In the genomic region with DNA sequence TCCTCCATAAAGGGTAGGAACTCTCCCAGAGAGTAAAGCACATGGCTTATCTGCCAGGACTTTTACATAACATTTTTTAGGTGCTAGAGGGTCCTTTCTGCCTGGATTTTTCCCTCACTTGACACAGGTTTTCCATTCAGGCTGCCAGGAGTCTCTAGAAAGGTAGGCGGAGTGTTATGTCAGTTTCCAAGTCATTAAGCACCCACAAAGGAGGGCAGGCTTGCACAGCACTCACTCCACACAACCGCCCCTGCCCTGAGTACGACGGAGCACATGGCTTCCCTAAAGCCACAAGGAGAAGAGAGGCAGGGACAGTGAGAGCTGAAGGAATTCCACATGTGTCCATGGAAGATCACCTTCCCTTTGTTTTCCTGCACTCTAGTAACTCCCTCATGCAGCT, we compare ENCODE assay signal across 9 cellular contexts. TPM values are rescaled to one million over a fixed set of nuclear protein-coding genes. Genes with fewer than 3 reads are reported as not detected.
A peak's percentile ranks its signal among the peaks of the same experiment; 100 is the strongest.
DNase-seq lines count a peak whose midpoint lies in the region; ATAC-seq and TF ChIP-seq lines count a peak whose summit lies in the region.
"Had no signal": no experiment of that assay in that cellular context is flagged by ENCODE, and none has a peak within 500 bp of the region (broad histone marks: within the 10 kb centered on the region; RNA-seq: fewer than 3 reads in every experiment).

No MANE protein-coding gene starts in this region.

- H3K36me3 ChIP-seq in HEK293 (ENCODE audit: control insufficient read depth in 2 of 2, insufficient read depth in 1 of 2, low read length in 2 of 2), result peaks cover 0 to 4% of the 10 kb centered on the region in 2 experiments; a peak in 2 of 3 replicates
- H3K36me3 ChIP-seq in heart right ventricle, result peaks cover 0 to 28% (median 0%) of the 10 kb centered on the region in 9 donors
- H3K36me3 ChIP-seq in sigmoid colon, result no peaks in the 10 kb centered on the region

- H3K27me3 ChIP-seq in heart right ventricle, result no peaks in the 10 kb centered on the region
- no peaks in the 10 kb centered on the region for H3K27me3 ChIP-seq in sigmoid colon

- TF ChIP-seq EP300 in sigmoid colon (IDR thresholded peaks at IDR 0.05), result peak in 1 of 4 donors; percentile 19

- POLR2A ChIA-PET in HEK293 (lab: Yijun Ruan, JAX), result no interaction called here

- peak; percentile 48 for DNase-seq in RPMI7951 (ENCODE audit: low read depth)
- DNase-seq in heart right ventricle, result no peak
- peak; percentile 66 for DNase-seq in sigmoid colon
- no peak for DNase-seq in T-helper 1 cell
- no peak for DNase-seq in activated CD8-positive, alpha-beta memory T cell treated with anti-CD3 and anti-CD28 coated beads, Interleukin-2, amount 50 U/mL, for 4 hours
- DNase-seq in ureter (ENCODE audit: low spot score), result no peak

- ATAC-seq in heart right ventricle, result peak in 5 of 8 donors; percentile 17 to 43 (median 24)
- no peak for ATAC-seq in GM21526 (IDR thresholded peaks at IDR 0.05; ENCODE audit: low FRiP score, unreplicated experiment)

- TF ChIP-seq CTCF in HEK293 (tag by site-specific recombination; IDR thresholded peaks at IDR 0.05) (no peak), heart right ventricle (IDR thresholded peaks at IDR 0.05) (no peak), sigmoid colon (IDR thresholded peaks at IDR 0.05) (no peak)

- intact Hi-C loops in heart right ventricle (cut with DNase I) (loop anchor here in 1 of 10 donors (10.0 kb wide), 1 partner anchor 55 kb away; a partner anchor contains a TSS), sigmoid colon (cut with DNase I) (loop anchor here (5.0 kb wide), 1 partner anchor 173 kb away; no protein-coding TSS in a partner anchor)

- WGBS in heart right ventricle, 2 donors, result 60 to 67% methylated on average over 4 of the region's 4 CpGs
- WGBS in sigmoid colon, 2 donors, result 73% methylated on average over 4 of the region's 4 CpGs

- TF ChIP-seq POLR2A in sigmoid colon (IDR thresholded peaks at IDR 0.05), result no peak

- no peaks in the 10 kb centered on the region for H3K9me3 ChIP-seq in HEK293 (ENCODE audit: control insufficient read depth, insufficient read depth, low read depth, low read length)
- no peaks in the 10 kb centered on the region for H3K9me3 ChIP-seq in heart right ventricle
- no peaks in the 10 kb centered on the region for H3K9me3 ChIP-seq in sigmoid colon

- H3K27ac ChIP-seq in HEK293 (ENCODE audit: extremely low read depth, low read depth, low read length) (no peak overlapping the region), heart right ventricle (peak overlapping the region; percentile 9 to 85 (median 53)), sigmoid colon (peak overlapping the region; percentile 85 to 98 (median 91))
- H3K27ac ChIP-seq: HL-60 had no signal

- H3K4me1 ChIP-seq in HEK293 (ENCODE audit: control insufficient read depth, insufficient read depth, low read length), result peaks cover 12% of the 10 kb centered on the region
- H3K4me1 ChIP-seq in heart right ventricle, result peaks cover 33 to 96% (median 92%) of the 10 kb centered on the region in 9 donors
- peaks cover 0 to 99% (median 96%) of the 10 kb centered on the region in 4 donors for H3K4me1 ChIP-seq in sigmoid colon

- CTCF ChIA-PET in HEK293 (lab: Yijun Ruan, JAX), result interaction anchor here (0.6 kb wide), 1 partner anchor 148 kb away, joined by 3 read pairs; no protein-coding TSS in a partner anchor

- H3K4me3 ChIP-seq in HEK293 (ENCODE audit: low read depth, low read length), result no peak overlapping the region
- H3K4me3 ChIP-seq in heart right ventricle, result no peak overlapping the region
- no peak overlapping the region for H3K4me3 ChIP-seq in sigmoid colon

TF ChIP-seq in HEK293, 187 proteins besides CTCF, POLR2A, EP300 and RAD21:
- TF ChIP-seq ZNF600 (tag by site-specific recombination; IDR thresholded peaks at IDR 0.05) (0 out of 2 replicates have a peak, but pooled peaks have one; percentile 9), PRDM1 (tag by site-specific recombination; IDR thresholded peaks at IDR 0.05) (peak; percentile 38; the same call in 1 of the 2 replicates), ZFHX2 (tag by site-specific recombination; conservative IDR thresholded peaks at IDR 0.05) (peak; percentile 93), ZNF560 (tag by site-specific recombination; IDR thresholded peaks at IDR 0.05; ENCODE audit: borderline replicate concordance) (no peak), EGR2 (tag by site-specific recombination; IDR thresholded peaks at IDR 0.05; ENCODE audit: low read depth) (peak; percentile 82), KLF1 (tag by site-specific recombination; IDR thresholded peaks at IDR 0.05) (peak; percentile 45; the same call in 1 of the 2 replicates), ZNF549 (tag by site-specific recombination; IDR thresholded peaks at IDR 0.05) (no peak)
- TF ChIP-seq, protein P1, sequence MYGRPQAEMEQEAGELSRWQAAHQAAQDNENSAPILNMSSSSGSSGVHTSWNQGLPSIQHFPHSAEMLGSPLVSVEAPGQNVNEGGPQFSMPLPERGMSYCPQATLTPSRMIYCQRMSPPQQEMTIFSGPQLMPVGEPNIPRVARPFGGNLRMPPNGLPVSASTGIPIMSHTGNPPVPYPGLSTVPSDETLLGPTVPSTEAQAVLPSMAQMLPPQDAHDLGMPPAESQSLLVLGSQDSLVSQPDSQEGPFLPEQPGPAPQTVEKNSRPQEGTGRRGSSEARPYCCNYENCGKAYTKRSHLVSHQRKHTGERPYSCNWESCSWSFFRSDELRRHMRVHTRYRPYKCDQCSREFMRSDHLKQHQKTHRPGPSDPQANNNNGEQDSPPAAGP (tag by site-specific recombination; IDR thresholded peaks at IDR 0.05), result 0 out of 2 replicates have a peak, but pooled peaks have one; percentile 24
- TF ChIP-seq, protein P2, sequence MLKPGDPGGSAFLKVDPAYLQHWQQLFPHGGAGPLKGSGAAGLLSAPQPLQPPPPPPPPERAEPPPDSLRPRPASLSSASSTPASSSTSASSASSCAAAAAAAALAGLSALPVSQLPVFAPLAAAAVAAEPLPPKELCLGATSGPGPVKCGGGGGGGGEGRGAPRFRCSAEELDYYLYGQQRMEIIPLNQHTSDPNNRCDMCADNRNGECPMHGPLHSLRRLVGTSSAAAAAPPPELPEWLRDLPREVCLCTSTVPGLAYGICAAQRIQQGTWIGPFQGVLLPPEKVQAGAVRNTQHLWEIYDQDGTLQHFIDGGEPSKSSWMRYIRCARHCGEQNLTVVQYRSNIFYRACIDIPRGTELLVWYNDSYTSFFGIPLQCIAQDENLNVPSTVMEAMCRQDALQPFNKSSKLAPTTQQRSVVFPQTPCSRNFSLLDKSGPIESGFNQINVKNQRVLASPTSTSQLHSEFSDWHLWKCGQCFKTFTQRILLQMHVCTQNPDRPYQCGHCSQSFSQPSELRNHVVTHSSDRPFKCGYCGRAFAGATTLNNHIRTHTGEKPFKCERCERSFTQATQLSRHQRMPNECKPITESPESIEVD (tag by site-specific recombination; IDR thresholded peaks at IDR 0.05), result 0 out of 2 replicates have a peak, but pooled peaks have one; percentile 24
- TF ChIP-seq, protein P3, sequence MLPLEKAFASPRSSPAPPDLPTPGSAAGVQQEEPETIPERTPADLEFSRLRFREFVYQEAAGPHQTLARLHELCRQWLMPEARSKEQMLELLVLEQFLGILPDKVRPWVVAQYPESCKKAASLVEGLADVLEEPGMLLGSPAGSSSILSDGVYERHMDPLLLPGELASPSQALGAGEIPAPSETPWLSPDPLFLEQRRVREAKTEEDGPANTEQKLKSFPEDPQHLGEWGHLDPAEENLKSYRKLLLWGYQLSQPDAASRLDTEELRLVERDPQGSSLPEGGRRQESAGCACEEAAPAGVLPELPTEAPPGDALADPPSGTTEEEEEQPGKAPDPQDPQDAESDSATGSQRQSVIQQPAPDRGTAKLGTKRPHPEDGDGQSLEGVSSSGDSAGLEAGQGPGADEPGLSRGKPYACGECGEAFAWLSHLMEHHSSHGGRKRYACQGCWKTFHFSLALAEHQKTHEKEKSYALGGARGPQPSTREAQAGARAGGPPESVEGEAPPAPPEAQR (tag by site-specific recombination; IDR thresholded peaks at IDR 0.05), result no peak
- TF ChIP-seq, protein P4, sequence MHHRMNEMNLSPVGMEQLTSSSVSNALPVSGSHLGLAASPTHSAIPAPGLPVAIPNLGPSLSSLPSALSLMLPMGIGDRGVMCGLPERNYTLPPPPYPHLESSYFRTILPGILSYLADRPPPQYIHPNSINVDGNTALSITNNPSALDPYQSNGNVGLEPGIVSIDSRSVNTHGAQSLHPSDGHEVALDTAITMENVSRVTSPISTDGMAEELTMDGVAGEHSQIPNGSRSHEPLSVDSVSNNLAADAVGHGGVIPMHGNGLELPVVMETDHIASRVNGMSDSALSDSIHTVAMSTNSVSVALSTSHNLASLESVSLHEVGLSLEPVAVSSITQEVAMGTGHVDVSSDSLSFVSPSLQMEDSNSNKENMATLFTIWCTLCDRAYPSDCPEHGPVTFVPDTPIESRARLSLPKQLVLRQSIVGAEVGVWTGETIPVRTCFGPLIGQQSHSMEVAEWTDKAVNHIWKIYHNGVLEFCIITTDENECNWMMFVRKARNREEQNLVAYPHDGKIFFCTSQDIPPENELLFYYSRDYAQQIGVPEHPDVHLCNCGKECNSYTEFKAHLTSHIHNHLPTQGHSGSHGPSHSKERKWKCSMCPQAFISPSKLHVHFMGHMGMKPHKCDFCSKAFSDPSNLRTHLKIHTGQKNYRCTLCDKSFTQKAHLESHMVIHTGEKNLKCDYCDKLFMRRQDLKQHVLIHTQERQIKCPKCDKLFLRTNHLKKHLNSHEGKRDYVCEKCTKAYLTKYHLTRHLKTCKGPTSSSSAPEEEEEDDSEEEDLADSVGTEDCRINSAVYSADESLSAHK (tag by site-specific recombination; IDR thresholded peaks at IDR 0.05), result peak; percentile 79; the same call in 1 of the 2 replicates
TF ChIP-seq in HEK293: peak in this region for 8.

RNA-seq across cellular contexts. Expression of a gene that starts 55.7 kb away (rescaled TPM):
- total RNA-seq in RPMI7951 (2014; rRNA removed; shearing (Covaris generic)), result 324 and 335 TPM in 2 replicates
- total RNA-seq in heart right ventricle, result 100 to 1,000 TPM; 207 to 307 (median 228) TPM
- 100 to 1,000 TPM; 158 to 236 TPM for polyA plus RNA-seq in heart right ventricle
- total RNA-seq in sigmoid colon, result 100 to 1,000 TPM; 128 to 214 (median 145) TPM
- polyA plus RNA-seq in sigmoid colon, result 100 to 1,000 TPM; 372 to 454 (median 393) TPM
- total RNA-seq in ureter, result 284 TPM

Comparison
In these comparisons a context has a peak if more than half of its experiments do, and no peak if none do; other contexts are left out.
1. DNase-seq: peak in RPMI7951 (single experiment) and sigmoid colon (single experiment); none in heart right ventricle (0 of 2), T-helper 1 cell (0 of 5), activated CD8-positive, alpha-beta memory T cell treated with anti-CD3 and anti-CD28 coated beads, Interleukin-2, amount 50 U/mL, for 4 hours (single experiment) and ureter (single experiment).